In the genomic region with DNA sequence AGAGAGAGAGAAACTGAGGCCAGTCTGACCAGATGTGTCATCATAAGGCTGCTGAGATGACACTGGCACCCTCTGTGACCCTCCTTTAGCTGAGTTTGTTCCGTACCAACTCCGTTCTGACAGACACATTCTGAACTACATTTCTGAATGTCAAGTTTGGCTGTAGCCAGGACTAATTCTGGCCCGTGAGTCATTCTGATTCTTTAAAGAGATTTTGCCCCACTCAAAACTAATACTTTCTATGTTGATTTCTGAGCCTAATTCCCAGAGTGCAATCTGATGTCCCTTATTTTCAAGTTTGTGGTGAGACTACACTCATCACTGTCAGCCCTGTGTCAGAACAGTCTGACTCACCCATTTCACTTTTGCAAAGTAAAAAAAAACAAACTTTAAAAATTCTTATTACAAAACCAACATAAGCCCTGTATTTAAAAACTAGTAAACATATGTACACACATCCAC, we compare ENCODE assay signal across 8 cellular contexts.
DNase-seq lines count a peak whose midpoint lies in the region; ATAC-seq and TF ChIP-seq lines count a peak whose summit lies in the region.

No MANE protein-coding gene starts in this region.

- H3K27ac Mint-ChIP-seq in Caco-2 (ENCODE audit: unreplicated experiment): no peak overlapping the region

- 28 to 53% methylated on average over 3 of the region's 3 CpGs for WGBS in tibial nerve, 2 donors

- H3K27ac ChIP-seq in coronary artery (peak overlapping the region; percentile 75 to 90), tibial nerve (peak overlapping the region; percentile 66 to 91 (median 79))

- peak in 1 of 2 donors; percentile 12 for TF ChIP-seq EP300 in tibial nerve (IDR thresholded peaks at IDR 0.05)

- peak; percentile 8 for DNase-seq in ACHN
- no peak for DNase-seq in coronary artery (ENCODE audit: low spot score)
- DNase-seq in tibial nerve (ENCODE audit: low spot score in 2 of 2): no peak
- no peak for DNase-seq in NCI-H1092 treated with DMSO at 0.1 percent for 48 hours (lab: John Stamatoyannopoulos, UW)
- DNase-seq in Caco-2: no peak
- DNase-seq in stimulated activated CD4-positive, alpha-beta T cell treated with anti-CD3 and anti-CD28 coated beads, Interleukin-15, amount 100 ng/mL, for 24 hours: no peak

- BruUV-seq in Caco-2 (replicated peaks; lab: Mats Ljungman, UMichigan): no TSS peak

- in situ Hi-C loops in ACHN (cut with HindIII; ENCODE audit: low pct_ligation_motif_present, low pct_unique_long_range_greater_than_20kb, low sequenced_read_pairs): no loop called here

- no peak overlapping the region for H3K4me3 Mint-ChIP-seq in Caco-2 (ENCODE audit: unreplicated experiment)

- H3K4me3 ChIP-seq in coronary artery (peak overlapping the region; percentile 48), tibial nerve (no peak overlapping the region), Caco-2 (ENCODE audit: low read depth, low read length) (no peak overlapping the region)

- H3K27me3 ChIP-seq in tibial nerve (no peaks in the 10 kb centered on the region), Caco-2 (replicated peaks; ENCODE audit: control insufficient read depth, insufficient read depth, low read length) (no peaks in the 10 kb centered on the region)

- ATAC-seq in GM19455 (IDR thresholded peaks at IDR 0.05; ENCODE audit: unreplicated experiment) (peak; percentile 88), HG03432 (IDR thresholded peaks at IDR 0.05; ENCODE audit: unreplicated experiment) (peak; percentile 91)

- intact Hi-C loops in Caco-2 (cut with micrococcal nuclease; ENCODE audit: unreplicated experiment): no loop called here

- TF ChIP-seq CTCF in coronary artery (IDR thresholded peaks at IDR 0.05) (no peak), tibial nerve (IDR thresholded peaks at IDR 0.05) (no peak), Caco-2 (IDR thresholded peaks at IDR 0.05; ENCODE audit: insufficient read depth in 1 of 2, low read depth in 1 of 2, low read length in 1 of 2, severe bottlenecking in 1 of 2, unreplicated experiment in 1 of 2) (no peak)

- POLR2A ChIA-PET in Caco-2 (lab: Charles Lee): no interaction called here

- CTCF ChIA-PET in Caco-2 (lab: Charles Lee): no interaction called here

- H3K27me3 Mint-ChIP-seq in Caco-2 (ENCODE audit: insufficient read depth, unreplicated experiment): no peaks in the 10 kb centered on the region

- no peaks in the 10 kb centered on the region for H3K9me3 Mint-ChIP-seq in Caco-2 (ENCODE audit: unreplicated experiment)

- no peaks in the 10 kb centered on the region for H3K9me3 ChIP-seq in tibial nerve
- no peaks in the 10 kb centered on the region for H3K9me3 ChIP-seq in Caco-2

- H3K4me1 ChIP-seq in tibial nerve: peaks cover 0 to 16% (median 4%) of the 10 kb centered on the region in 4 donors
- no peaks in the 10 kb centered on the region for H3K4me1 ChIP-seq in Caco-2

- H3K36me3 ChIP-seq in tibial nerve (no peaks in the 10 kb centered on the region), Caco-2 (ENCODE audit: control insufficient read depth, insufficient read depth, low read length) (no peaks in the 10 kb centered on the region)

- no peaks in the 10 kb centered on the region for H3K4me1 Mint-ChIP-seq in Caco-2 (ENCODE audit: low read depth, unreplicated experiment)

- H3K36me3 Mint-ChIP-seq in Caco-2 (ENCODE audit: insufficient read depth, unreplicated experiment): no peaks in the 10 kb centered on the region

- no peak for TF ChIP-seq POLR2A in tibial nerve (IDR thresholded peaks at IDR 0.05)
